In the genomic region with DNA sequence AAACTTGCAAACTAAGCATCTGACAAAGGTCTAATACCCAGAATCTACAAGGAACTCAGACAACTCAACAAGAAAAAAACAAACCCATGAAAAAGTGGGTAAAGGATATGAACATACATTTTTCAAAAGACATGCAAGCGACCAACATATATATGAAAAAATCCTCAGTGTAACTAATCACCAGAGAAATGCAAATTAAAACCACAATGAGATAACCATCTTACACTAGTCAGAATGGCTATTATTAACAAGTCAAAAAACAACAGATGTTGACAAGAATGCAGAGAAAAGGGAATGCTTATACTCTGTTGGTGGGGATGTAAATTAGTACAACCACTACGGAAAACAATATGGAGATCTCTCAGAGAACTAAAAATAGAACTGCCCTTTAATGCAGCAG, we compare ENCODE assay signal across 15 cellular contexts. TPM values are rescaled to one million over a fixed set of nuclear protein-coding genes. Genes with fewer than 3 reads are reported as not detected.
DNase-seq lines count a peak whose midpoint lies in the region; ATAC-seq lines count a peak whose summit lies in the region.
"Had no signal": no experiment of that assay in that cellular context is flagged by ENCODE, and none has a peak within 500 bp of the region (broad histone marks: within the 10 kb centered on the region; RNA-seq: fewer than 3 reads in every experiment).

No MANE protein-coding gene starts in this region.

- no peaks in the 10 kb centered on the region for H3K9me3 ChIP-seq in Karpas-422 (ENCODE audit: low read length)
- H3K9me3 ChIP-seq: breast epithelium, HAP-1, sigmoid colon had no signal

- H3K27ac ChIP-seq in Karpas-422 (ENCODE audit: low read length), result no peak overlapping the region
- H3K27ac ChIP-seq: breast epithelium, sigmoid colon had no signal

- no peaks in the 10 kb centered on the region for H4K20me1 ChIP-seq in Karpas-422 (ENCODE audit: insufficient read depth, low read depth, low read length)

- DNase-seq in activated T-cell treated with anti-CD3 and anti-CD28 coated beads, Interleukin-2, amount 50 U/mL, for 4 hours, result no peak
- DNase-seq in activated T-cell treated with anti-CD3 and anti-CD28 coated beads, Interleukin-2, amount 50 U/mL, for 72 hours, result no peak
- no peak for DNase-seq in stimulated activated naive CD8-positive, alpha-beta T cell treated with anti-CD3 and anti-CD28 coated beads, Interleukin-15, amount 100 ng/mL, for 72 hours
- DNase-seq in activated CD8-positive, alpha-beta T cell treated with anti-CD3 and anti-CD28 coated beads, Interleukin-2, amount 10 ng/mL, durations not matched to agents 7 days and 5 days, result no peak
- no peak for DNase-seq in Karpas-422
- DNase-seq: activated effector memory CD4-positive, alpha-beta T cell treated with anti-CD3 and anti-CD28 coated beads, Interleukin-2, amount 50 U/mL, for 16 hours; glutamatergic neuron; natural killer cell; NCI-H187; sigmoid colon had no signal

- H3K4me1 Mint-ChIP-seq in activated T-cell treated with anti-CD3 and anti-CD28 coated beads, Interleukin-2, amount 50 U/mL, for 4 hours (ENCODE audit: low read depth), result peaks cover 19% of the 10 kb centered on the region
- H3K4me1 Mint-ChIP-seq in activated T-cell treated with anti-CD3 and anti-CD28 coated beads, Interleukin-2, amount 50 U/mL, for 72 hours (ENCODE audit: low read depth), result peaks cover 38% of the 10 kb centered on the region
- peaks cover 41% of the 10 kb centered on the region for H3K4me1 Mint-ChIP-seq in stimulated activated naive CD8-positive, alpha-beta T cell treated with anti-CD3 and anti-CD28 coated beads, Interleukin-15, amount 100 ng/mL, for 72 hours
- H3K4me1 Mint-ChIP-seq in activated CD8-positive, alpha-beta T cell treated with anti-CD3 and anti-CD28 coated beads, Interleukin-2, amount 10 ng/mL, durations not matched to agents 7 days and 5 days (ENCODE audit: low read depth), result peaks cover 12% of the 10 kb centered on the region

- no peaks in the 10 kb centered on the region for H3K79me2 ChIP-seq in Karpas-422 (ENCODE audit: low read length)

- H3K9me2 ChIP-seq in Karpas-422 (replicated peaks; ENCODE audit: insufficient read depth, low read length), result no peaks in the 10 kb centered on the region

- H3K27me3 ChIP-seq in Karpas-422 (ENCODE audit: low read length), result no peaks in the 10 kb centered on the region
- H3K27me3 ChIP-seq: breast epithelium, sigmoid colon had no signal

- CTCF ChIA-PET in activated CD8-positive, alpha-beta T cell treated with anti-CD3 and anti-CD28 coated beads, Interleukin-2, amount 10 ng/mL, durations not matched to agents 7 days and 5 days (lab: Charles Lee), result interaction anchor here (1.3 kb wide), 1 partner anchor 19 kb away, joined by 4 read pairs; no protein-coding TSS in a partner anchor

- H3K27ac Mint-ChIP-seq in activated T-cell treated with anti-CD3 and anti-CD28 coated beads, Interleukin-2, amount 50 U/mL, for 72 hours, result no peak overlapping the region
- H3K27ac Mint-ChIP-seq in stimulated activated naive CD8-positive, alpha-beta T cell treated with anti-CD3 and anti-CD28 coated beads, Interleukin-15, amount 100 ng/mL, for 72 hours, result no peak overlapping the region
- no peak overlapping the region for H3K27ac Mint-ChIP-seq in activated CD8-positive, alpha-beta T cell treated with anti-CD3 and anti-CD28 coated beads, Interleukin-2, amount 10 ng/mL, durations not matched to agents 7 days and 5 days
- H3K27ac Mint-ChIP-seq: natural killer cell had no signal

- no peaks in the 10 kb centered on the region for H3K9me3 Mint-ChIP-seq in activated T-cell treated with anti-CD3 and anti-CD28 coated beads, Interleukin-2, amount 50 U/mL, for 4 hours
- H3K9me3 Mint-ChIP-seq in activated T-cell treated with anti-CD3 and anti-CD28 coated beads, Interleukin-2, amount 50 U/mL, for 72 hours, result no peaks in the 10 kb centered on the region
- H3K9me3 Mint-ChIP-seq in stimulated activated naive CD8-positive, alpha-beta T cell treated with anti-CD3 and anti-CD28 coated beads, Interleukin-15, amount 100 ng/mL, for 72 hours, result no peaks in the 10 kb centered on the region
- peaks cover 4% of the 10 kb centered on the region for H3K9me3 Mint-ChIP-seq in activated CD8-positive, alpha-beta T cell treated with anti-CD3 and anti-CD28 coated beads, Interleukin-2, amount 10 ng/mL, durations not matched to agents 7 days and 5 days (ENCODE audit: insufficient read depth)
- H3K9me3 Mint-ChIP-seq: natural killer cell had no signal

- no peak overlapping the region for H3K4me3 Mint-ChIP-seq in activated T-cell treated with anti-CD3 and anti-CD28 coated beads, Interleukin-2, amount 50 U/mL, for 4 hours
- H3K4me3 Mint-ChIP-seq in activated T-cell treated with anti-CD3 and anti-CD28 coated beads, Interleukin-2, amount 50 U/mL, for 72 hours, result no peak overlapping the region
- H3K4me3 Mint-ChIP-seq in stimulated activated naive CD8-positive, alpha-beta T cell treated with anti-CD3 and anti-CD28 coated beads, Interleukin-15, amount 100 ng/mL, for 72 hours, result no peak overlapping the region
- no peak overlapping the region for H3K4me3 Mint-ChIP-seq in activated CD8-positive, alpha-beta T cell treated with anti-CD3 and anti-CD28 coated beads, Interleukin-2, amount 10 ng/mL, durations not matched to agents 7 days and 5 days
- H3K4me3 Mint-ChIP-seq: natural killer cell had no signal

- POLR2A ChIA-PET in activated CD8-positive, alpha-beta T cell treated with anti-CD3 and anti-CD28 coated beads, Interleukin-2, amount 10 ng/mL, durations not matched to agents 7 days and 5 days (lab: Charles Lee), result no interaction called here

- H3K4me3 ChIP-seq in Karpas-422 (ENCODE audit: low read length), result no peak overlapping the region
- H3K4me3 ChIP-seq: breast epithelium, HAP-1, sigmoid colon had no signal

- H3K4me1 ChIP-seq in Karpas-422 (ENCODE audit: low read length), result peaks cover 21% of the 10 kb centered on the region
- H3K4me1 ChIP-seq: breast epithelium had no signal

- H3K27me3 Mint-ChIP-seq in activated T-cell treated with anti-CD3 and anti-CD28 coated beads, Interleukin-2, amount 50 U/mL, for 4 hours (ENCODE audit: low read depth), result peaks cover 8% of the 10 kb centered on the region
- H3K27me3 Mint-ChIP-seq in activated T-cell treated with anti-CD3 and anti-CD28 coated beads, Interleukin-2, amount 50 U/mL, for 72 hours (ENCODE audit: low read depth), result peaks cover 23% of the 10 kb centered on the region
- H3K27me3 Mint-ChIP-seq in stimulated activated naive CD8-positive, alpha-beta T cell treated with anti-CD3 and anti-CD28 coated beads, Interleukin-15, amount 100 ng/mL, for 72 hours, result no peaks in the 10 kb centered on the region
- H3K27me3 Mint-ChIP-seq in activated CD8-positive, alpha-beta T cell treated with anti-CD3 and anti-CD28 coated beads, Interleukin-2, amount 10 ng/mL, durations not matched to agents 7 days and 5 days (ENCODE audit: low read depth), result peaks cover 3% of the 10 kb centered on the region

- no peak overlapping the region for H3K9ac ChIP-seq in Karpas-422 (ENCODE audit: low read length)

- H3K4me2 ChIP-seq in Karpas-422 (ENCODE audit: low read depth, low read length, poor library complexity, severe bottlenecking), result no peak overlapping the region

- peaks cover 7% of the 10 kb centered on the region for H3K36me3 Mint-ChIP-seq in activated T-cell treated with anti-CD3 and anti-CD28 coated beads, Interleukin-2, amount 50 U/mL, for 4 hours (ENCODE audit: insufficient read depth)
- peaks cover 0 to 3% of the 10 kb centered on the region in 2 donors for H3K36me3 Mint-ChIP-seq in activated T-cell treated with anti-CD3 and anti-CD28 coated beads, Interleukin-2, amount 50 U/mL, for 72 hours (ENCODE audit: insufficient read depth in 2 of 2)
- no peaks in the 10 kb centered on the region for H3K36me3 Mint-ChIP-seq in activated CD8-positive, alpha-beta T cell treated with anti-CD3 and anti-CD28 coated beads, Interleukin-2, amount 10 ng/mL, durations not matched to agents 7 days and 5 days (ENCODE audit: low read depth)
- H3K36me3 Mint-ChIP-seq: natural killer cell had no signal

- no peaks in the 10 kb centered on the region for H3K36me3 ChIP-seq in Karpas-422 (ENCODE audit: insufficient read depth, low read length)
- H3K36me3 ChIP-seq: breast epithelium, HAP-1, sigmoid colon had no signal

- H2AFZ ChIP-seq in Karpas-422 (ENCODE audit: low read length), result no peak overlapping the region

- peak; percentile 41 to 58 for ATAC-seq in activated T-cell treated with anti-CD3 and anti-CD28 coated beads, Interleukin-2, amount 50 U/mL, for 4 hours
- ATAC-seq in activated T-cell treated with anti-CD3 and anti-CD28 coated beads, Interleukin-2, amount 50 U/mL, for 72 hours (replicated peaks in 1 of 2), result no peak
- ATAC-seq in HG02588 (IDR thresholded peaks at IDR 0.05; ENCODE audit: unreplicated experiment) (peak; percentile 48), HG03378 (IDR thresholded peaks at IDR 0.05; ENCODE audit: unreplicated experiment) (peak; percentile 73), GM19452 (IDR thresholded peaks at IDR 0.05; ENCODE audit: unreplicated experiment) (no peak)
- peak; percentile 33 for ATAC-seq in stimulated activated naive CD8-positive, alpha-beta T cell treated with anti-CD3 and anti-CD28 coated beads, Interleukin-15, amount 100 ng/mL, for 72 hours
- no peak for ATAC-seq in activated CD8-positive, alpha-beta T cell treated with anti-CD3 and anti-CD28 coated beads, Interleukin-2, amount 10 ng/mL, durations not matched to agents 7 days and 5 days
- ATAC-seq: natural killer cell had no signal

RNA-seq across cellular contexts. Expression of a gene that starts 12.1 kb away (rescaled TPM):
- 1 to 10 TPM; 8.6 to 8.9 (median 8.8) TPM for total RNA-seq in activated T-cell treated with anti-CD3 and anti-CD28 coated beads, Interleukin-2, amount 50 U/mL, for 4 hours
- 1 to 10 TPM; 1.6 to 1.7 TPM for total RNA-seq in activated T-cell treated with anti-CD3 and anti-CD28 coated beads, Interleukin-2, amount 50 U/mL, for 72 hours
- 1 to 10 TPM; 1.1 TPM for total RNA-seq in activated CD8-positive, alpha-beta T cell treated with anti-CD3 and anti-CD28 coated beads, Interleukin-2, amount 10 ng/mL, durations not matched to agents 7 days and 5 days
- total RNA-seq in Karpas-422 (2014; rRNA removed; shearing (Covaris generic); ENCODE audit: low replicate concordance), result 0.89 and 3.0 TPM in 2 replicates

RNA-seq across cellular contexts. Expression of a gene that starts 12.2 kb away (rescaled TPM):
- total RNA-seq in activated T-cell treated with anti-CD3 and anti-CD28 coated beads, Interleukin-2, amount 50 U/mL, for 4 hours, result under 1 TPM; 0.32 to 0.33 (median 0.33) TPM
- total RNA-seq in activated T-cell treated with anti-CD3 and anti-CD28 coated beads, Interleukin-2, amount 50 U/mL, for 72 hours, result under 1 TPM in 1 of 2 donors, not detected in 1; 0.32 TPM
- not detected for total RNA-seq in activated CD8-positive, alpha-beta T cell treated with anti-CD3 and anti-CD28 coated beads, Interleukin-2, amount 10 ng/mL, durations not matched to agents 7 days and 5 days
- not detected in 2 replicates for total RNA-seq in Karpas-422 (2014; rRNA removed; shearing (Covaris generic); ENCODE audit: low replicate concordance)
- total RNA-seq: natural killer cell had no signal

Comparison
In these comparisons a context has a peak if more than half of its experiments do, and no peak if none do; other contexts are left out.
1. ATAC-seq: peak in activated T-cell treated with anti-CD3 and anti-CD28 coated beads, Interleukin-2, amount 50 U/mL, for 4 hours (2 of 2), HG02588 (single experiment), HG03378 (single experiment) and stimulated activated naive CD8-positive, alpha-beta T cell treated with anti-CD3 and anti-CD28 coated beads, Interleukin-15, amount 100 ng/mL, for 72 hours (single experiment); none in activated T-cell treated with anti-CD3 and anti-CD28 coated beads, Interleukin-2, amount 50 U/mL, for 72 hours (0 of 2), activated CD8-positive, alpha-beta T cell treated with anti-CD3 and anti-CD28 coated beads, Interleukin-2, amount 10 ng/mL, durations not matched to agents 7 days and 5 days (single experiment) and GM19452 (single experiment).